Comparison of ENCODE assay signal across 14 cellular contexts in genomic region chr4:147340111-147340510, GRCh38.
DNase-seq lines count a peak whose midpoint lies in the region; ATAC-seq and TF ChIP-seq lines count a peak whose summit lies in the region.
"Had no signal": no experiment of that assay in that cellular context is flagged by ENCODE, and none has a peak within 500 bp of the region (broad histone marks: within the 10 kb centered on the region; RNA-seq: fewer than 3 reads in every experiment).

No MANE protein-coding gene starts in this region.

- no peaks in the 10 kb centered on the region for H3K79me1 ChIP-seq in mesenchymal stem cell (replicated peaks; ENCODE audit: low read length, poor library complexity, severe bottlenecking)

- H3K4me2 ChIP-seq in mesenchymal stem cell (ENCODE audit: low read length, poor library complexity, severe bottlenecking) = no peak overlapping the region

- H3K27ac ChIP-seq in mesenchymal stem cell (ENCODE audit: low read length, poor library complexity, severe bottlenecking) = no peak overlapping the region

- no peak overlapping the region for H2BK5ac ChIP-seq in mesenchymal stem cell (ENCODE audit: low read depth, low read length, poor library complexity, severe bottlenecking)

- 11% methylated on average over 1 of the region's 1 CpG for WGBS in mesenchymal stem cell

- no peak overlapping the region for H4K91ac ChIP-seq in mesenchymal stem cell (ENCODE audit: low read length)

- no peak overlapping the region for H2AK5ac ChIP-seq in mesenchymal stem cell (ENCODE audit: low read length, severe bottlenecking)

- TF ChIP-seq CTCF in GM12865 (IDR thresholded peaks at IDR 0.05; ENCODE audit: insufficient read depth, low read depth, low read length, missing control alignments) (no peak), cardiac fibroblast (IDR thresholded peaks at IDR 0.05; ENCODE audit: low read depth, low read length) (no peak)

- H2BK120ac ChIP-seq in mesenchymal stem cell (ENCODE audit: low read depth, low read length) = no peak overlapping the region

- H3K36me3 ChIP-seq in mesenchymal stem cell (ENCODE audit: control insufficient read depth in 1 of 2, insufficient read depth in 2 of 2, low read depth in 1 of 2, low read length in 2 of 2) = no peaks in the 10 kb centered on the region

- ATAC-seq in HG02970 (IDR thresholded peaks at IDR 0.05; ENCODE audit: low FRiP score, unreplicated experiment) (no peak), GM21423 (IDR thresholded peaks at IDR 0.05; ENCODE audit: unreplicated experiment) (no peak)
- ATAC-seq: natural killer cell had no signal

- H3K14ac ChIP-seq in mesenchymal stem cell (ENCODE audit: low read length in 2 of 2) = no peak overlapping the region

- H3K4ac ChIP-seq in mesenchymal stem cell (ENCODE audit: low read depth in 1 of 2, low read length in 2 of 2) = no peak overlapping the region

- no peak overlapping the region for H2BK15ac ChIP-seq in mesenchymal stem cell (ENCODE audit: low read depth, poor library complexity, severe bottlenecking)

- no peak overlapping the region for H2BK12ac ChIP-seq in mesenchymal stem cell (ENCODE audit: low read length in 2 of 2)

- H3K9me3 ChIP-seq in mesenchymal stem cell (ENCODE audit: control insufficient read depth, low read length) = no peaks in the 10 kb centered on the region

- no peak overlapping the region for H3K9ac ChIP-seq in mesenchymal stem cell (ENCODE audit: low read length)

- no peaks in the 10 kb centered on the region for H3K27me3 ChIP-seq in mesenchymal stem cell (ENCODE audit: control insufficient read depth in 1 of 2, insufficient read depth in 1 of 2, low read length in 2 of 2)

- H2AFZ ChIP-seq in mesenchymal stem cell (ENCODE audit: low read depth, low read length) = no peak overlapping the region

- H3K4me3 ChIP-seq in GM12865 (ENCODE audit: low read depth, low read length) (no peak overlapping the region), cardiac fibroblast (replicated peaks in 1 of 2; ENCODE audit: low read depth in 2 of 2, low read length in 2 of 2) (no peak overlapping the region), mesenchymal stem cell (ENCODE audit: insufficient read depth in 1 of 2, low read depth in 1 of 2, low read length in 2 of 2) (no peak overlapping the region)

- H4K8ac ChIP-seq in mesenchymal stem cell (ENCODE audit: low read length) = no peak overlapping the region

- H3K18ac ChIP-seq in mesenchymal stem cell (ENCODE audit: low read depth in 1 of 2, low read length in 2 of 2) = no peak overlapping the region

- H3K23ac ChIP-seq in mesenchymal stem cell (ENCODE audit: low read length in 2 of 2) = no peak overlapping the region

- DNase-seq in GM12865 (ENCODE audit: low read depth) = peak; percentile 16
- peak; percentile 39 for DNase-seq in HPDE6-E6E7 (ENCODE audit: extremely low spot score)
- peak; percentile 65 to 86 for DNase-seq in cardiac fibroblast (ENCODE audit: low read depth in 2 of 2)
- DNase-seq in mesenchymal stem cell = peak; percentile 80
- no peak for DNase-seq in SHP77 treated with DMSO at 0.1 percent for 48 hours (lab: John Stamatoyannopoulos, UW)
- no peak for DNase-seq in NCI-H187 (lab: John Stamatoyannopoulos, UW)
- DNase-seq: activated CD4-positive, alpha-beta memory T cell treated with anti-CD3 and anti-CD28 coated beads, Interleukin-2, amount 10 ng/mL, durations not matched to agents 7 days and 5 days; activated naive CD4-positive, alpha-beta T cell treated with anti-CD3 and anti-CD28 coated beads for 36 hours; CD4-positive, CD25-positive, alpha-beta regulatory T cell; natural killer cell; NCI-H1930; NK-92 treated with Interleukin-12 subunit alpha and Interleukin-12 subunit beta, amount 100 ng/mL, for 24 hours had no signal

- no peaks in the 10 kb centered on the region for H3K4me1 ChIP-seq in mesenchymal stem cell (ENCODE audit: control insufficient read depth, insufficient read depth, low read depth, low read length)

Comparison
In these comparisons a context has a peak if more than half of its experiments do, and no peak if none do; other contexts are left out.
1. DNase-seq: peak in GM12865 (single experiment), HPDE6-E6E7 (single experiment), cardiac fibroblast (2 of 2) and mesenchymal stem cell (single experiment); none in SHP77 treated with DMSO at 0.1 percent for 48 hours (single experiment) and NCI-H187 (0 of 2).